13 cellular contexts compared by ENCODE assay signal in the genomic region with DNA sequence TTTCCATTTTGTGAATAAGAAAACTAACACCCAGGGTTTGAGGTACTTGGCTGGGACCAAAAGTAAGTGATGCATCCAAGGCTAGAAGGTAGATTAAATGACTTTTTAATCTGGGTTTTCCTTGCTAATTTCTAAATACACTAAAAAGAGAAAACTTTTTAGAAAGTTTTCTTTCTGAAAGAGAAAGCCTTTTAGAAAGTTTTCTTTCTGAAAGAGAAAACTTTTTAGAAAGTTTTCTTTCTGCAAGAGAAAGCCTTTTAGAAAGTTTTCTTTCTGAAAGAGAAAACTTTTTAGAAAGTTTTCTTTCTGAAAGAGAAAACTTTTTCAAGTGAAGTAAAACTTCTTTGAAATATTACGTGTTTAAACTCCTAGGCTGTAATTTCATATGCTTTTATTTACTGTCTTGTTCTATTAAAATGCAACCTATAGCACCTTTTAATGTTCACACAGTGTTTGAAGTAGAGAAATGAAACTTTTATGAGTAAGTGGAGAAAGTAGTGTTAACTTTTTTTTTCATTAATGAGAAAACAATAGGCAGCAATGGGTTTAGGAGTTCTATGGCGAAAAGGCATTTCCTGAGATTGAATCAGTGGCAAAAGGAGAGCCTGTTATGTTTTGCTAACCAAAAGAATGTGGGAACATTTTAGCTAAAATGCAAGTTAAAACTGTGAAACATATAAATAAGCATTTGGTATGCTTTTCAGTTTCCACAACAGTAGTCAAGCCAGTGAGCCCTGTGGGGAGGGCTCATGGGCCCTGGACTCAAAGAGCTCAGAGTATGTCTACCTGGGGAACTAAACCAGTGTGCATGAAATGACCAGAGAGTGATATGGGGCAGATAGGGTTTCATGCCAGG.
DNase-seq lines count a peak whose midpoint lies in the region; ATAC-seq and TF ChIP-seq lines count a peak whose summit lies in the region.
"Had no signal": no experiment of that assay in that cellular context is flagged by ENCODE, and none has a peak within 500 bp of the region (broad histone marks: within the 10 kb centered on the region; RNA-seq: fewer than 3 reads in every experiment).

No MANE protein-coding gene starts in this region.

- H3K4me1 ChIP-seq in osteoblast (ENCODE audit: insufficient read depth, low read length) (no peaks in the 10 kb centered on the region), tibial artery (no peaks in the 10 kb centered on the region)
- H3K4me1 ChIP-seq: neural progenitor cell had no signal

- H3K27ac ChIP-seq in osteoblast (ENCODE audit: low read depth, low read length) (no peak overlapping the region), tibial artery (no peak overlapping the region)
- H3K27ac ChIP-seq: epithelial cell of prostate, neural progenitor cell had no signal

- no peak for TF ChIP-seq CTCF in astrocyte of the cerebellum (IDR thresholded peaks at IDR 0.05; ENCODE audit: low read depth, low read length, missing control alignments)
- TF ChIP-seq CTCF in osteoblast (IDR thresholded peaks at IDR 0.05; ENCODE audit: extremely low read depth, low read depth, low read length), result no peak
- TF ChIP-seq CTCF in tibial artery (IDR thresholded peaks at IDR 0.05), result no peak

- intact Hi-C loops in tibial artery (cut with DNase I; ENCODE audit: low total_unique reads), result loop anchor here (5.0 kb wide), 1 partner anchor 144 kb away; no protein-coding TSS in a partner anchor

- in situ Hi-C loops in astrocyte of the cerebellum (cut with HindIII; ENCODE audit: low sequenced_read_pairs), result loop anchor here (25.0 kb wide), 1 partner anchor 139 kb away; no protein-coding TSS in a partner anchor

- peak overlapping the region; percentile 7 for H3K4me2 ChIP-seq in osteoblast (ENCODE audit: insufficient read depth, low read length)
- H3K4me2 ChIP-seq: neural progenitor cell had no signal

- H3K4me3 ChIP-seq in astrocyte of the cerebellum (ENCODE audit: low read depth, low read length) (no peak overlapping the region), osteoblast (ENCODE audit: insufficient read depth, low read length) (no peak overlapping the region), tibial artery (no peak overlapping the region)
- H3K4me3 ChIP-seq: neural progenitor cell had no signal

- H3K36me3 ChIP-seq in osteoblast (ENCODE audit: insufficient read depth, low read length), result no peaks in the 10 kb centered on the region
- H3K36me3 ChIP-seq in tibial artery, result no peaks in the 10 kb centered on the region
- H3K36me3 ChIP-seq: neural progenitor cell had no signal

- DNase-seq in activated CD4-positive, CD25-positive, alpha-beta regulatory T cell treated with anti-CD3 and anti-CD28 coated beads, Interleukin-2, amount 50 U/mL, for 72 hours, result no peak
- DNase-seq in astrocyte of the cerebellum (ENCODE audit: low read depth) (peak; percentile 16), osteoblast (ENCODE audit: insufficient read length, low spot score, missing footprints) (no peak), tibial artery (no peak)
- DNase-seq: activated gamma-delta T cell treated with Interleukin-2 at 50 U/mL for 16 hours, NCI-H1930, OCI-M1 had no signal

- no peaks in the 10 kb centered on the region for H4K20me1 ChIP-seq in osteoblast (ENCODE audit: insufficient read depth, low read length)

- H3K27me3 ChIP-seq in osteoblast (ENCODE audit: insufficient read depth, low read length), result peaks cover 5% of the 10 kb centered on the region
- H3K27me3 ChIP-seq in tibial artery, result no peaks in the 10 kb centered on the region
- H3K27me3 ChIP-seq: neural progenitor cell had no signal

- H3K9me3 ChIP-seq in osteoblast (ENCODE audit: low read depth, low read length), result no peaks in the 10 kb centered on the region
- H3K9me3 ChIP-seq in tibial artery, result no peaks in the 10 kb centered on the region

- no peak overlapping the region for H2AFZ ChIP-seq in osteoblast (ENCODE audit: low read length)
- H2AFZ ChIP-seq: neural progenitor cell had no signal

- H3K79me2 ChIP-seq in osteoblast (ENCODE audit: insufficient read depth, low read length), result no peaks in the 10 kb centered on the region

- ATAC-seq in activated CD4-positive, CD25-positive, alpha-beta regulatory T cell treated with anti-CD3 and anti-CD28 coated beads, Interleukin-2, amount 50 U/mL, for 24 hours, result peak; percentile 48 to 50
- ATAC-seq in GM21786 (IDR thresholded peaks at IDR 0.05; ENCODE audit: unreplicated experiment) (peak; percentile 45), GM19467 (IDR thresholded peaks at IDR 0.05; ENCODE audit: unreplicated experiment) (no peak), HG03469 (IDR thresholded peaks at IDR 0.05; ENCODE audit: unreplicated experiment) (no peak)

Comparison
In these comparisons a context has a peak if more than half of its experiments do, and no peak if none do; other contexts are left out.
1. ATAC-seq: peak in activated CD4-positive, CD25-positive, alpha-beta regulatory T cell treated with anti-CD3 and anti-CD28 coated beads, Interleukin-2, amount 50 U/mL, for 24 hours (2 of 2) and GM21786 (single experiment); none in GM19467 (single experiment) and HG03469 (single experiment).